ENCODE assay signal across 8 cellular contexts in the genomic region with DNA sequence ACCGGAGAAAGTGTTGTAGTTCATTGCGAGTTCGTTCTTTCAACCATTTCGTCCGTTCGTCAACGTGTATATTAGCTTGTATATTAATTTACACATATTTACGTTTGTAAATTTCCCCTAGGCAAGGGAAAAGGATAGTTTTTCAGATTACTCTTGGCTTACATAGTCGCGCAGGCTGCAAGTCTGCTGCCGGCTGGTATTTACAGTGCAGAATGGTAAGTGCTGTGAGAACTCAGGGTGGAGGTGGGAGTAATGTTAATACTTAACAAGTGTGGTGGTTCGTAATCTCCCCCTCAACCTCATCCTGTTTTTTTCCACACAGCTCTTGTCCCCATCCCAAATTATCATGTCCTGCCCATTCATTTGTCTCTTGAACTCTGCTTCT. TPM values are rescaled to one million over a fixed set of nuclear protein-coding genes. Genes with fewer than 3 reads are reported as not detected.
DNase-seq lines count a peak whose midpoint lies in the region; ATAC-seq lines count a peak whose summit lies in the region.

No MANE protein-coding gene starts in this region.

- H3K4me1 ChIP-seq in effector memory CD4-positive, alpha-beta T cell (ENCODE audit: control insufficient read depth, insufficient read depth, low read length, poor library complexity, severe bottlenecking), result peaks cover 4% of the 10 kb centered on the region

- peak overlapping the region; percentile 72 for H3K4me3 ChIP-seq in GM08714 (ENCODE audit: low read length)
- peak overlapping the region; percentile 79 for H3K4me3 ChIP-seq in effector memory CD4-positive, alpha-beta T cell (ENCODE audit: insufficient read depth, low read depth, low read length, poor library complexity, severe bottlenecking)

- DNase-seq in NCI-H69 (lab: John Stamatoyannopoulos, UW) (peak; percentile 35), HPDE6-E6E7 (ENCODE audit: extremely low spot score) (no peak), NOMO-1 (lab: John Stamatoyannopoulos, UW; ENCODE audit: unreplicated experiment in 2 of 2) (no peak)
- no peak for DNase-seq in effector memory CD4-positive, alpha-beta T cell
- DNase-seq in natural killer cell treated with Interleukin-12 subunit alpha and Interleukin-12 subunit beta and Interleukin-15 and Interleukin-18, amount 100 ng/mL, for 72 hours (ENCODE audit: low spot score), result no peak

- H3K27ac Mint-ChIP-seq in natural killer cell treated with Interleukin-12 subunit alpha and Interleukin-12 subunit beta and Interleukin-15 and Interleukin-18, amount 100 ng/mL, for 72 hours, result peak overlapping the region; percentile 89 to 97

- no peaks in the 10 kb centered on the region for H3K36me3 ChIP-seq in effector memory CD4-positive, alpha-beta T cell (ENCODE audit: control insufficient read depth, insufficient read depth, low read length)

- peak overlapping the region; percentile 78 for H3K27ac ChIP-seq in effector memory CD4-positive, alpha-beta T cell (ENCODE audit: insufficient read depth, low read length, poor library complexity, severe bottlenecking)

- H3K27me3 ChIP-seq in effector memory CD4-positive, alpha-beta T cell (replicated peaks; ENCODE audit: control insufficient read depth, insufficient read depth, low read length, poor library complexity, severe bottlenecking), result no peaks in the 10 kb centered on the region

- H3K36me3 Mint-ChIP-seq in natural killer cell treated with Interleukin-12 subunit alpha and Interleukin-12 subunit beta and Interleukin-15 and Interleukin-18, amount 100 ng/mL, for 72 hours, result no peaks in the 10 kb centered on the region

- ATAC-seq in natural killer cell treated with Interleukin-12 subunit alpha and Interleukin-12 subunit beta and Interleukin-15 and Interleukin-18, amount 100 ng/mL, for 72 hours, result no peak
- ATAC-seq in GM18909 (IDR thresholded peaks at IDR 0.05; ENCODE audit: poor library complexity, unreplicated experiment) (no peak), GM18868 (IDR thresholded peaks at IDR 0.05; ENCODE audit: unreplicated experiment) (no peak)

- peak overlapping the region; percentile 92 for H3K4me3 Mint-ChIP-seq in natural killer cell treated with Interleukin-12 subunit alpha and Interleukin-12 subunit beta and Interleukin-15 and Interleukin-18, amount 100 ng/mL, for 72 hours

- H3K27me3 Mint-ChIP-seq in natural killer cell treated with Interleukin-12 subunit alpha and Interleukin-12 subunit beta and Interleukin-15 and Interleukin-18, amount 100 ng/mL, for 72 hours, result peaks cover 6 to 14% of the 10 kb centered on the region in 2 donors

- no peaks in the 10 kb centered on the region for H3K9me3 ChIP-seq in effector memory CD4-positive, alpha-beta T cell (ENCODE audit: control insufficient read depth, low read length)

- H3K9me3 Mint-ChIP-seq in natural killer cell treated with Interleukin-12 subunit alpha and Interleukin-12 subunit beta and Interleukin-15 and Interleukin-18, amount 100 ng/mL, for 72 hours, result no peaks in the 10 kb centered on the region

- peaks cover 26 to 38% of the 10 kb centered on the region in 2 donors for H3K4me1 Mint-ChIP-seq in natural killer cell treated with Interleukin-12 subunit alpha and Interleukin-12 subunit beta and Interleukin-15 and Interleukin-18, amount 100 ng/mL, for 72 hours (ENCODE audit: low read depth in 2 of 2)

RNA-seq across cellular contexts. Expression of a gene that starts 0.8 kb away (rescaled TPM):
- total RNA-seq in natural killer cell treated with Interleukin-12 subunit alpha and Interleukin-12 subunit beta and Interleukin-15 and Interleukin-18, amount 100 ng/mL, for 72 hours, result 10 to 100 TPM; 24.1 to 36.8 TPM
